In genomic region chr10:72353028-72353962, GRCh38 we compare ENCODE assay signal across 8 cellular contexts. TPM values are rescaled to one million over a fixed set of nuclear protein-coding genes. Genes with fewer than 3 reads are reported as not detected.
A peak's percentile ranks its signal among the peaks of the same experiment; 100 is the strongest.
DNase-seq lines count a peak whose midpoint lies in the region; ATAC-seq and TF ChIP-seq lines count a peak whose summit lies in the region.

No MANE protein-coding gene starts in this region.

- peak; percentile 4; the same call in 1 of the 2 replicates for ATAC-seq in WTC11
- peak in 2 of 4 donors; percentile 1 to 5 for ATAC-seq in heart left ventricle
- peak; percentile 3 for ATAC-seq in sciatic nerve
- no peak for ATAC-seq in HG03571 (IDR thresholded peaks at IDR 0.05; ENCODE audit: unreplicated experiment)
- ATAC-seq in HG02852 (IDR thresholded peaks at IDR 0.05; ENCODE audit: unreplicated experiment): no peak

- H3K27ac Mint-ChIP-seq in activated naive CD4-positive, alpha-beta T cell treated with anti-CD3 and anti-CD28 coated beads, Interleukin-2, amount 10 ng/mL, durations not matched to agents 7 days and 5 days: peak overlapping the region; percentile 94
- H3K27ac Mint-ChIP-seq in WTC11: peak overlapping the region; percentile 99

- peak overlapping the region; percentile 87 to 98 (median 97) for H3K27ac ChIP-seq in heart left ventricle

- no peaks in the 10 kb centered on the region for H3K9me3 Mint-ChIP-seq in activated naive CD4-positive, alpha-beta T cell treated with anti-CD3 and anti-CD28 coated beads, Interleukin-2, amount 10 ng/mL, durations not matched to agents 7 days and 5 days
- no peaks in the 10 kb centered on the region for H3K9me3 Mint-ChIP-seq in WTC11

- no peaks in the 10 kb centered on the region for H3K27me3 Mint-ChIP-seq in activated naive CD4-positive, alpha-beta T cell treated with anti-CD3 and anti-CD28 coated beads, Interleukin-2, amount 10 ng/mL, durations not matched to agents 7 days and 5 days
- no peaks in the 10 kb centered on the region for H3K27me3 Mint-ChIP-seq in WTC11 (ENCODE audit: low read depth)

- CTCF ChIA-PET in activated naive CD4-positive, alpha-beta T cell treated with anti-CD3 and anti-CD28 coated beads, Interleukin-2, amount 10 ng/mL, durations not matched to agents 7 days and 5 days (lab: Charles Lee): interaction anchor here (1.2 kb wide), 1 partner anchor 13 kb away, joined by 6 read pairs; no protein-coding TSS in a partner anchor
- CTCF ChIA-PET in WTC11 (lab: Charles Lee): interaction anchor here (0.9 to 2.8 kb wide), 4 partner anchors 11 to 305 kb away, joined by 3 to 13 read pairs (median 4); no protein-coding TSS in a partner anchor

- DNase-seq in activated naive CD4-positive, alpha-beta T cell treated with anti-CD3 and anti-CD28 coated beads, Interleukin-2, amount 10 ng/mL, durations not matched to agents 7 days and 5 days: no peak
- DNase-seq in activated naive CD4-positive, alpha-beta T cell treated with Interleukin-2 at 50 U/mL for 16 hours: no peak
- DNase-seq in WTC11 (ENCODE audit: low spot score) (no peak), heart left ventricle (no peak), sciatic nerve (ENCODE audit: low spot score) (no peak), NCI-H446 (lab: John Stamatoyannopoulos, UW) (no peak)

- H3K36me3 Mint-ChIP-seq in activated naive CD4-positive, alpha-beta T cell treated with anti-CD3 and anti-CD28 coated beads, Interleukin-2, amount 10 ng/mL, durations not matched to agents 7 days and 5 days: peaks cover 35% of the 10 kb centered on the region
- H3K36me3 Mint-ChIP-seq in WTC11: peaks cover 3% of the 10 kb centered on the region; the same call in 1 of the 2 replicates

- no peaks in the 10 kb centered on the region for H3K9me3 ChIP-seq in heart left ventricle

- H3K36me3 ChIP-seq in heart left ventricle: peaks cover 0 to 41% (median 28%) of the 10 kb centered on the region in 9 donors

- TF ChIP-seq CTCF in WTC11 (IDR thresholded peaks at IDR 0.05) (no peak), heart left ventricle (IDR thresholded peaks at IDR 0.05) (no peak)

- intact Hi-C loops in heart left ventricle (cut with DNase I) (loop anchor here in 1 of 10 donors (10.0 kb wide), 1 partner anchor 742 kb away; the partner anchor contains the start of gene P4HA1), sciatic nerve (cut with DNase I) (no loop called here)

- peak overlapping the region; percentile 73 to 98 (median 90) for H3K4me3 ChIP-seq in heart left ventricle

- peaks cover 0 to 46% (median 30%) of the 10 kb centered on the region in 12 donors for H3K4me1 ChIP-seq in heart left ventricle

- WGBS in heart left ventricle, 4 donors: 41 to 46% (median 43%) methylated on average over 17 to 18 of the region's 18 CpGs

- H3K4me1 Mint-ChIP-seq in activated naive CD4-positive, alpha-beta T cell treated with anti-CD3 and anti-CD28 coated beads, Interleukin-2, amount 10 ng/mL, durations not matched to agents 7 days and 5 days: peaks cover 48% of the 10 kb centered on the region
- H3K4me1 Mint-ChIP-seq in WTC11: peaks cover 27% of the 10 kb centered on the region

- no peak for TF ChIP-seq POLR2A in heart left ventricle (IDR thresholded peaks at IDR 0.05)

- H3K4me3 Mint-ChIP-seq in activated naive CD4-positive, alpha-beta T cell treated with anti-CD3 and anti-CD28 coated beads, Interleukin-2, amount 10 ng/mL, durations not matched to agents 7 days and 5 days: peak overlapping the region; percentile 94
- peak overlapping the region; percentile 96 for H3K4me3 Mint-ChIP-seq in WTC11

- no peaks in the 10 kb centered on the region for H3K27me3 ChIP-seq in heart left ventricle

- POLR2A ChIA-PET in WTC11 (lab: Charles Lee): interaction anchor here (0.6 to 2.4 kb wide), 3 partner anchors 9 to 330 kb away, joined by 3 to 5 read pairs (median 4); no protein-coding TSS in a partner anchor

TF ChIP-seq in WTC11, 78 proteins besides CTCF, POLR2A, EP300 and RAD21:
- TF ChIP-seq USF2 (CRISPR knock-in tag; IDR thresholded peaks at IDR 0.05) (peak; percentile 81), ZNF219 (CRISPR knock-in tag; IDR thresholded peaks at IDR 0.05; ENCODE audit: borderline replicate concordance) (no peak), ZNF532 (CRISPR knock-in tag; IDR thresholded peaks at IDR 0.05; ENCODE audit: borderline replicate concordance) (no peak), USF1 (CRISPR knock-in tag; IDR thresholded peaks at IDR 0.05) (peak; percentile 81)

RNA-seq across cellular contexts. Expression of gene DNAJB12, which starts 1.4 kb away (rescaled TPM):
- total RNA-seq in WTC11 (2021) (19.3 to 21.6 TPM (median 20.0 TPM) in 3 replicates), heart left ventricle (10 to 100 TPM; 23.8 to 42.5 (median 29.1) TPM), sciatic nerve (50.0 TPM)
- polyA plus RNA-seq in heart left ventricle: 10 to 100 TPM; 21.1 to 36.0 TPM

Comparison
In these comparisons a context has a peak if more than half of its experiments do, and no peak if none do; other contexts are left out.
1. ATAC-seq: peak in WTC11 (single experiment) and sciatic nerve (single experiment); none in HG03571 (single experiment) and HG02852 (single experiment).